Comparison of ENCODE assay signal across 10 cellular contexts in genomic region chr17:48609754-48610281, GRCh38. TPM values are rescaled to one million over a fixed set of nuclear protein-coding genes. Genes with fewer than 3 reads are reported as not detected.
DNase-seq lines count a peak whose midpoint lies in the region; ATAC-seq, FAIRE-seq and TF ChIP-seq lines count a peak whose summit lies in the region.
"Had no signal": no experiment of that assay in that cellular context is flagged by ENCODE, and none has a peak within 500 bp of the region (broad histone marks: within the 10 kb centered on the region; RNA-seq: fewer than 3 reads in every experiment).

No MANE protein-coding gene starts in this region.

- H3K36me3 ChIP-seq in WERI-Rb-1 (no peaks in the 10 kb centered on the region), thymus (ENCODE audit: control insufficient read depth, insufficient read depth) (no peaks in the 10 kb centered on the region)

- peaks cover 91% of the 10 kb centered on the region for H3K27me3 Mint-ChIP-seq in activated T-cell treated with anti-CD3 and anti-CD28 coated beads, Interleukin-2, amount 50 U/mL, for 72 hours (ENCODE audit: low read depth)
- H3K27me3 Mint-ChIP-seq in glutamatergic neuron (ENCODE audit: unreplicated experiment): peaks cover 54% of the 10 kb centered on the region

- FAIRE-seq in GM12892 (lab: Jason Lieb, UNC): no peak

- H3K4me1 Mint-ChIP-seq in activated T-cell treated with anti-CD3 and anti-CD28 coated beads, Interleukin-2, amount 50 U/mL, for 72 hours (ENCODE audit: low read depth): peaks cover 40% of the 10 kb centered on the region
- peaks cover 3% of the 10 kb centered on the region for H3K4me1 Mint-ChIP-seq in glutamatergic neuron (ENCODE audit: low read depth, unreplicated experiment)

- TF ChIP-seq CTCF in WERI-Rb-1 (IDR thresholded peaks at IDR 0.05; ENCODE audit: low read depth, low read length) (no peak), glutamatergic neuron (IDR thresholded peaks at IDR 0.05; ENCODE audit: partially characterized antibody, unreplicated experiment) (no peak)

- DNase-seq in activated T-cell treated with anti-CD3 and anti-CD28 coated beads, Interleukin-2, amount 50 U/mL, for 72 hours: no peak
- DNase-seq in activated T-cell treated with anti-CD3 and anti-CD28 coated beads for 4 hours: no peak
- peak; percentile 51 for DNase-seq in WERI-Rb-1
- DNase-seq in left kidney (ENCODE audit: low read depth, low spot score): peak; percentile 92
- no peak for DNase-seq in glutamatergic neuron
- DNase-seq in GM12892 (ENCODE audit: insufficient read length): no peak
- DNase-seq: NCI-H1930 had no signal

- H3K9me3 ChIP-seq in WERI-Rb-1 (ENCODE audit: severe bottlenecking) (no peaks in the 10 kb centered on the region), thymus (ENCODE audit: control insufficient read depth) (peaks cover 1% of the 10 kb centered on the region)

- H3K27me3 ChIP-seq in WERI-Rb-1 (ENCODE audit: insufficient read depth, low read depth, severe bottlenecking): peaks cover 72% of the 10 kb centered on the region
- H3K27me3 ChIP-seq in thymus (ENCODE audit: control insufficient read depth, insufficient read depth): peaks cover 83% of the 10 kb centered on the region

- no peak overlapping the region for H3K27ac Mint-ChIP-seq in activated T-cell treated with anti-CD3 and anti-CD28 coated beads, Interleukin-2, amount 50 U/mL, for 72 hours
- H3K27ac Mint-ChIP-seq in glutamatergic neuron (ENCODE audit: unreplicated experiment): no peak overlapping the region

- no peak for TF ChIP-seq POLR2A in GM12892 (IDR thresholded peaks at IDR 0.05; ENCODE audit: low read depth, low read length)

- peaks cover 11% of the 10 kb centered on the region for H3K4me1 ChIP-seq in thymus (ENCODE audit: control insufficient read depth, insufficient read depth, low read length)

- H3K4me3 Mint-ChIP-seq in activated T-cell treated with anti-CD3 and anti-CD28 coated beads, Interleukin-2, amount 50 U/mL, for 72 hours: peak overlapping the region; percentile 98 to 99
- H3K4me3 Mint-ChIP-seq in glutamatergic neuron (ENCODE audit: unreplicated experiment): no peak overlapping the region

- H3K27ac ChIP-seq in WERI-Rb-1 (peak overlapping the region; percentile 59), thymus (ENCODE audit: low read depth) (no peak overlapping the region)

- ATAC-seq in activated T-cell treated with anti-CD3 and anti-CD28 coated beads, Interleukin-2, amount 50 U/mL, for 72 hours (replicated peaks in 1 of 2): no peak
- no peak for ATAC-seq in GM21360 (IDR thresholded peaks at IDR 0.05; ENCODE audit: unreplicated experiment)

- H3K4me3 ChIP-seq in WERI-Rb-1 (ENCODE audit: low read depth, low read length) (peak overlapping the region; percentile 91), thymus (ENCODE audit: low read length) (peak overlapping the region; percentile 65)

- H3K9me3 Mint-ChIP-seq in activated T-cell treated with anti-CD3 and anti-CD28 coated beads, Interleukin-2, amount 50 U/mL, for 72 hours: no peaks in the 10 kb centered on the region
- H3K9me3 Mint-ChIP-seq in glutamatergic neuron (ENCODE audit: unreplicated experiment): peaks cover 18% of the 10 kb centered on the region

- peaks cover 0 to 2% of the 10 kb centered on the region in 2 donors for H3K36me3 Mint-ChIP-seq in activated T-cell treated with anti-CD3 and anti-CD28 coated beads, Interleukin-2, amount 50 U/mL, for 72 hours (ENCODE audit: insufficient read depth in 2 of 2)
- H3K36me3 Mint-ChIP-seq in glutamatergic neuron (ENCODE audit: unreplicated experiment): no peaks in the 10 kb centered on the region

- WGBS in thymus: 16% methylated on average over 15 of the region's 15 CpGs

RNA-seq across cellular contexts. Expression of gene HOXB7, which starts 1.0 kb away (rescaled TPM):
- total RNA-seq in activated T-cell treated with anti-CD3 and anti-CD28 coated beads, Interleukin-2, amount 50 U/mL, for 72 hours: 1 to 10 TPM; 1.3 to 1.6 TPM
- polyA plus RNA-seq in thymus: 1.0 TPM
- 0.64 TPM for total RNA-seq in glutamatergic neuron (ENCODE audit: unreplicated experiment)
- polyA plus RNA-seq in GM12892 (2012; ENCODE audit: missing spikeins): 4.1 TPM

RNA-seq across cellular contexts. Expression of gene HOXB6, which starts 5.0 kb away (rescaled TPM):
- under 1 TPM; 0.24 to 0.51 TPM for total RNA-seq in activated T-cell treated with anti-CD3 and anti-CD28 coated beads, Interleukin-2, amount 50 U/mL, for 72 hours
- polyA plus RNA-seq in thymus: 1.0 TPM
- total RNA-seq in glutamatergic neuron (ENCODE audit: unreplicated experiment): not detected
- polyA plus RNA-seq in GM12892 (2012; ENCODE audit: missing spikeins): not detected

RNA-seq across cellular contexts. Expression of gene HOXB8, which starts 5.3 kb away (rescaled TPM):
- not detected for total RNA-seq in activated T-cell treated with anti-CD3 and anti-CD28 coated beads, Interleukin-2, amount 50 U/mL, for 72 hours
- polyA plus RNA-seq in thymus: 0.07 TPM
- total RNA-seq in glutamatergic neuron (ENCODE audit: unreplicated experiment): not detected
- polyA plus RNA-seq in GM12892 (2012; ENCODE audit: missing spikeins): not detected
- total RNA-seq: lung microvascular endothelial cell had no signal

RNA-seq across cellular contexts. Expression of gene HOXB5, which starts 16.2 kb away (rescaled TPM):
- not detected for total RNA-seq in activated T-cell treated with anti-CD3 and anti-CD28 coated beads, Interleukin-2, amount 50 U/mL, for 72 hours
- 0.16 TPM for polyA plus RNA-seq in thymus
- total RNA-seq in glutamatergic neuron (ENCODE audit: unreplicated experiment): not detected
- polyA plus RNA-seq in GM12892 (2012; ENCODE audit: missing spikeins): not detected
- total RNA-seq: lung microvascular endothelial cell had no signal

RNA-seq across cellular contexts. Expression of gene HOXB9, which starts 16.3 kb away (rescaled TPM):
- total RNA-seq in activated T-cell treated with anti-CD3 and anti-CD28 coated beads, Interleukin-2, amount 50 U/mL, for 72 hours: 10 to 100 TPM; 15.0 to 23.0 TPM
- polyA plus RNA-seq in thymus: 0.27 TPM
- not detected for total RNA-seq in glutamatergic neuron (ENCODE audit: unreplicated experiment)
- 0.38 TPM for polyA plus RNA-seq in GM12892 (2012; ENCODE audit: missing spikeins)
- total RNA-seq: lung microvascular endothelial cell had no signal

Comparison
In these comparisons a context has a peak if more than half of its experiments do, and no peak if none do; other contexts are left out.
1. DNase-seq: peak in WERI-Rb-1 (single experiment) and left kidney (single experiment); none in activated T-cell treated with anti-CD3 and anti-CD28 coated beads, Interleukin-2, amount 50 U/mL, for 72 hours (0 of 2), activated T-cell treated with anti-CD3 and anti-CD28 coated beads for 4 hours (single experiment), glutamatergic neuron (single experiment) and GM12892 (single experiment).